In genomic region chr2:142178604-142179003, GRCh38 we compare ENCODE assay signal across 33 cellular contexts. TPM values are rescaled to one million over a fixed set of nuclear protein-coding genes. Genes with fewer than 3 reads are reported as not detected.
"Had no signal": no experiment of that assay in that cellular context is flagged by ENCODE, and none has a peak within 500 bp of the region (broad histone marks: within the 10 kb centered on the region; RNA-seq: fewer than 3 reads in every experiment).

No MANE protein-coding gene starts in this region.

- H3K27ac ChIP-seq: ascending aorta, breast epithelium, epithelial cell of prostate, esophagus squamous epithelium had no signal

- H3K36me3 Mint-ChIP-seq: activated naive CD4-positive, alpha-beta T cell treated with anti-CD3 and anti-CD28 coated beads, Interleukin-2, amount 10 ng/mL, durations not matched to agents 7 days and 5 days; activated naive CD8-positive, alpha-beta T cell treated with anti-CD3 and anti-CD28 coated beads, Interleukin-2, amount 10 ng/mL, durations not matched to agents 7 days and 5 days; brain; T-cell had no signal

- H3K9me3 ChIP-seq: ascending aorta, breast epithelium, esophagus squamous epithelium had no signal

- DNase-seq: activated CD4-positive, alpha-beta memory T cell treated with anti-CD3 and anti-CD28 coated beads, Interleukin-2, amount 10 ng/mL, durations not matched to agents 7 days and 5 days; activated CD4-positive, alpha-beta T cell treated with anti-CD3 and anti-CD28 coated beads for 4 hours; activated CD4-positive, alpha-beta T cell treated with anti-CD3 and anti-CD28 coated beads, Interleukin-2, amount 10 ng/mL, durations not matched to agents 7 days and 5 days; activated CD4-positive, alpha-beta T cell treated with anti-CD3 and anti-CD28 coated beads, Interleukin-2, amount 50 U/mL, for 4 hours; activated CD4-positive, CD25-positive, alpha-beta regulatory T cell; activated CD4-positive, CD25-positive, alpha-beta regulatory T cell treated with anti-CD3 and anti-CD28 coated beads, Interleukin-2, amount 50 U/mL, for 72 hours; activated CD8-positive, alpha-beta memory T cell treated with anti-CD3 and anti-CD28 coated beads, Interleukin-2, amount 50 U/mL, for 48 hours; activated gamma-delta T cell; activated naive CD4-positive, alpha-beta T cell; activated naive CD4-positive, alpha-beta T cell treated with anti-CD3 and anti-CD28 coated beads, Interleukin-2, amount 10 ng/mL, durations not matched to agents 7 days and 5 days; activated naive CD8-positive, alpha-beta T cell treated with anti-CD3 and anti-CD28 coated beads, Interleukin-2, amount 10 ng/mL, durations not matched to agents 7 days and 5 days; activated T-cell treated with anti-CD3 and anti-CD28 coated beads for 4 hours; activated T-cell treated with anti-CD3 and anti-CD28 coated beads, Interleukin-2, amount 50 U/mL, for 24 hours; activated T-cell treated with anti-CD3 and anti-CD28 coated beads, Interleukin-2, amount 50 U/mL, for 72 hours; cortex of kidney; dermis blood vessel endothelial cell; effector CD4-positive, alpha-beta T cell; effector memory CD8-positive, alpha-beta T cell; esophagus squamous epithelium; foreskin melanocyte; head of caudate nucleus; T-cell; T1000 had no signal

- H3K9me3 Mint-ChIP-seq: activated CD4-positive, alpha-beta memory T cell treated with anti-CD3 and anti-CD28 coated beads, Interleukin-2, amount 10 ng/mL, durations not matched to agents 7 days and 5 days; activated CD4-positive, alpha-beta T cell treated with anti-CD3 and anti-CD28 coated beads, Interleukin-2, amount 10 ng/mL, durations not matched to agents 7 days and 5 days had no signal

- FAIRE-seq: colon, endothelial cell of umbilical vein had no signal

- H3K27me3 Mint-ChIP-seq: activated CD4-positive, alpha-beta memory T cell treated with anti-CD3 and anti-CD28 coated beads, Interleukin-2, amount 10 ng/mL, durations not matched to agents 7 days and 5 days; activated CD4-positive, alpha-beta T cell treated with anti-CD3 and anti-CD28 coated beads, Interleukin-2, amount 10 ng/mL, durations not matched to agents 7 days and 5 days; activated naive CD4-positive, alpha-beta T cell treated with anti-CD3 and anti-CD28 coated beads, Interleukin-2, amount 10 ng/mL, durations not matched to agents 7 days and 5 days; activated naive CD8-positive, alpha-beta T cell treated with anti-CD3 and anti-CD28 coated beads, Interleukin-2, amount 10 ng/mL, durations not matched to agents 7 days and 5 days; activated T-cell treated with anti-CD3 and anti-CD28 coated beads, Interleukin-2, amount 50 U/mL, for 24 hours; central memory CD8-positive, alpha-beta T cell; effector memory CD8-positive, alpha-beta T cell; T-cell had no signal

- H3K4me3 Mint-ChIP-seq: activated CD4-positive, alpha-beta memory T cell treated with anti-CD3 and anti-CD28 coated beads, Interleukin-2, amount 10 ng/mL, durations not matched to agents 7 days and 5 days; activated CD4-positive, alpha-beta T cell treated with anti-CD3 and anti-CD28 coated beads, Interleukin-2, amount 10 ng/mL, durations not matched to agents 7 days and 5 days; activated naive CD4-positive, alpha-beta T cell treated with anti-CD3 and anti-CD28 coated beads, Interleukin-2, amount 10 ng/mL, durations not matched to agents 7 days and 5 days; activated naive CD8-positive, alpha-beta T cell treated with anti-CD3 and anti-CD28 coated beads, Interleukin-2, amount 10 ng/mL, durations not matched to agents 7 days and 5 days; activated T-cell treated with anti-CD3 and anti-CD28 coated beads, Interleukin-2, amount 50 U/mL, for 24 hours; activated T-cell treated with anti-CD3 and anti-CD28 coated beads, Interleukin-2, amount 50 U/mL, for 72 hours; brain; central memory CD8-positive, alpha-beta T cell; effector memory CD8-positive, alpha-beta T cell; T-cell; T-helper 1 cell treated with Interleukin-12 subunit alpha and Interleukin-12 subunit beta and Interleukin-4 antibody, amounts not matched to agents 30 μg/mL and 1 μg/mL, for 36 hours; T-helper 2 cell treated with Interferon-gamma antibody and Interleukin-4, amounts not matched to agents 5 μg/mL and 100 μg/mL, for 36 hours had no signal

- H3K4me1 ChIP-seq: ascending aorta, breast epithelium, esophagus squamous epithelium had no signal

- H3K27me3 ChIP-seq: ascending aorta, breast epithelium, esophagus squamous epithelium had no signal

- ATAC-seq: activated naive CD4-positive, alpha-beta T cell treated with anti-CD3 and anti-CD28 coated beads, Interleukin-2, amount 50 U/mL, for 72 hours; activated T-cell treated with anti-CD3 and anti-CD28 coated beads, Interleukin-2, amount 50 U/mL, for 72 hours; effector memory CD8-positive, alpha-beta T cell; T-cell had no signal

- H3K27ac Mint-ChIP-seq: activated CD4-positive, alpha-beta memory T cell treated with anti-CD3 and anti-CD28 coated beads, Interleukin-2, amount 10 ng/mL, durations not matched to agents 7 days and 5 days; activated CD4-positive, alpha-beta T cell treated with anti-CD3 and anti-CD28 coated beads, Interleukin-2, amount 10 ng/mL, durations not matched to agents 7 days and 5 days; activated naive CD4-positive, alpha-beta T cell treated with anti-CD3 and anti-CD28 coated beads, Interleukin-2, amount 10 ng/mL, durations not matched to agents 7 days and 5 days; activated naive CD4-positive, alpha-beta T cell treated with anti-CD3 and anti-CD28 coated beads, Interleukin-2, amount 50 U/mL, for 72 hours; activated naive CD8-positive, alpha-beta T cell treated with anti-CD3 and anti-CD28 coated beads, Interleukin-2, amount 10 ng/mL, durations not matched to agents 7 days and 5 days; activated T-cell treated with anti-CD3 and anti-CD28 coated beads, Interleukin-2, amount 50 U/mL, for 24 hours; activated T-cell treated with anti-CD3 and anti-CD28 coated beads, Interleukin-2, amount 50 U/mL, for 72 hours; brain; effector memory CD8-positive, alpha-beta T cell; T-cell; T-helper 1 cell treated with Interleukin-12 subunit alpha and Interleukin-12 subunit beta and Interleukin-4 antibody, amounts not matched to agents 30 μg/mL and 1 μg/mL, for 36 hours; T-helper 2 cell treated with Interferon-gamma antibody and Interleukin-4, amounts not matched to agents 5 μg/mL and 100 μg/mL, for 36 hours had no signal

- H3K4me3 ChIP-seq: ascending aorta, breast epithelium, esophagus squamous epithelium had no signal

- H3K4me1 Mint-ChIP-seq: activated CD4-positive, alpha-beta memory T cell treated with anti-CD3 and anti-CD28 coated beads, Interleukin-2, amount 10 ng/mL, durations not matched to agents 7 days and 5 days; activated CD4-positive, alpha-beta T cell treated with anti-CD3 and anti-CD28 coated beads, Interleukin-2, amount 10 ng/mL, durations not matched to agents 7 days and 5 days; activated naive CD4-positive, alpha-beta T cell treated with anti-CD3 and anti-CD28 coated beads, Interleukin-2, amount 10 ng/mL, durations not matched to agents 7 days and 5 days; activated naive CD8-positive, alpha-beta T cell treated with anti-CD3 and anti-CD28 coated beads, Interleukin-2, amount 10 ng/mL, durations not matched to agents 7 days and 5 days; central memory CD8-positive, alpha-beta T cell; T-cell had no signal

- H3K36me3 ChIP-seq: ascending aorta, breast epithelium, esophagus squamous epithelium had no signal

RNA-seq across cellular contexts. Expression of gene LRP1B, which starts 47.8 kb away (rescaled TPM):
- total RNA-seq: activated CD4-positive, alpha-beta memory T cell treated with anti-CD3 and anti-CD28 coated beads, Interleukin-2, amount 10 ng/mL, durations not matched to agents 7 days and 5 days; activated CD4-positive, alpha-beta T cell treated with anti-CD3 and anti-CD28 coated beads, Interleukin-2, amount 10 ng/mL, durations not matched to agents 7 days and 5 days; activated naive CD4-positive, alpha-beta T cell treated with anti-CD3 and anti-CD28 coated beads, Interleukin-2, amount 50 U/mL, for 72 hours; activated naive CD8-positive, alpha-beta T cell treated with anti-CD3 and anti-CD28 coated beads, Interleukin-2, amount 10 ng/mL, durations not matched to agents 7 days and 5 days; activated T-cell treated with anti-CD3 and anti-CD28 coated beads, Interleukin-2, amount 50 U/mL, for 72 hours; ascending aorta; T-cell had no signal
